10 cellular contexts compared by ENCODE assay signal in genomic region chr15:52559022-52559421, GRCh38. TPM values are rescaled to one million over a fixed set of nuclear protein-coding genes. Genes with fewer than 3 reads are reported as not detected.
DNase-seq lines count a peak whose midpoint lies in the region; ATAC-seq and TF ChIP-seq lines count a peak whose summit lies in the region.
"Had no signal": no experiment of that assay in that cellular context is flagged by ENCODE, and none has a peak within 500 bp of the region (broad histone marks: within the 10 kb centered on the region; RNA-seq: fewer than 3 reads in every experiment).

No MANE protein-coding gene starts in this region.

- no peaks in the 10 kb centered on the region for H3K9me3 Mint-ChIP-seq in glutamatergic neuron (ENCODE audit: unreplicated experiment)

- H3K27ac Mint-ChIP-seq in glutamatergic neuron (ENCODE audit: unreplicated experiment), result peak overlapping the region; percentile 100

- peak overlapping the region; percentile 30 for H3K4me3 Mint-ChIP-seq in glutamatergic neuron (ENCODE audit: unreplicated experiment)

- in situ Hi-C loops in G401 (cut with HindIII; ENCODE audit: low sequenced_read_pairs), result no loop called here

- intact Hi-C loops in posterior cingulate gyrus (cut with DNase I), result no loop called here

- DNase-seq in SK-N-DZ (ENCODE audit: low spot score) (peak; percentile 10), glutamatergic neuron (no peak), posterior cingulate gyrus (no peak), T1000 (lab: John Stamatoyannopoulos, UW) (no peak), HT-29 (ENCODE audit: low spot score) (no peak), G401 (ENCODE audit: low spot score) (no peak)
- DNase-seq: dermis blood vessel endothelial cell, lower lobe of right lung had no signal

- peak; percentile 35 for ATAC-seq in GM21381 (IDR thresholded peaks at IDR 0.05; ENCODE audit: unreplicated experiment)

- H3K36me3 Mint-ChIP-seq in glutamatergic neuron (ENCODE audit: unreplicated experiment), result no peaks in the 10 kb centered on the region

- H3K4me1 Mint-ChIP-seq in glutamatergic neuron (ENCODE audit: low read depth, unreplicated experiment), result peaks cover 38% of the 10 kb centered on the region

- no peaks in the 10 kb centered on the region for H3K27me3 Mint-ChIP-seq in glutamatergic neuron (ENCODE audit: unreplicated experiment)

- TF ChIP-seq CTCF in glutamatergic neuron (IDR thresholded peaks at IDR 0.05; ENCODE audit: partially characterized antibody, unreplicated experiment), result no peak

- peak overlapping the region; percentile 46; the same call in 1 of the 2 replicates for H3K4me3 ChIP-seq in GM08714 (ENCODE audit: low read length)
- H3K4me3 ChIP-seq: lower lobe of right lung had no signal

RNA-seq across cellular contexts. Expression of gene ARPP19, which starts 9.8 kb away (rescaled TPM):
- polyA plus RNA-seq in SK-N-DZ (2014; cell fraction: cytosol; rRNA removed), result 177 and 178 TPM in 2 replicates
- 65.3 and 80.8 TPM in 2 replicates for polyA plus RNA-seq in SK-N-DZ (2014; cell fraction: nucleus; rRNA removed)
- total RNA-seq in glutamatergic neuron (ENCODE audit: unreplicated experiment), result 219 TPM
- 56.3 and 57.3 TPM in 2 replicates for total RNA-seq in HT-29 (2014; rRNA removed; shearing (Covaris generic))
- total RNA-seq in G401 (2014; rRNA removed; shearing (Covaris generic)), result 30.8 and 60.3 TPM in 2 replicates

RNA-seq across cellular contexts. Expression of gene MYO5A, which starts 30.3 kb away (rescaled TPM):
- polyA plus RNA-seq in SK-N-DZ (2014; cell fraction: cytosol; rRNA removed), result 6.5 and 8.8 TPM in 2 replicates
- polyA plus RNA-seq in SK-N-DZ (2014; cell fraction: nucleus; rRNA removed), result 6.4 and 9.0 TPM in 2 replicates
- 61.0 TPM for total RNA-seq in glutamatergic neuron (ENCODE audit: unreplicated experiment)
- 0.76 and 0.91 TPM in 2 replicates for total RNA-seq in HT-29 (2014; rRNA removed; shearing (Covaris generic))
- 5.5 and 10.0 TPM in 2 replicates for total RNA-seq in G401 (2014; rRNA removed; shearing (Covaris generic))
